Comparison of ENCODE assay signal across 33 cellular contexts in genomic region chr10:86231796-86232560, GRCh38.
"Had no signal": no experiment of that assay in that cellular context is flagged by ENCODE, and none has a peak within 500 bp of the region (broad histone marks: within the 10 kb centered on the region; RNA-seq: fewer than 3 reads in every experiment).

No MANE protein-coding gene starts in this region.

- H3K4me1 Mint-ChIP-seq: activated CD4-positive, alpha-beta memory T cell treated with anti-CD3 and anti-CD28 coated beads, Interleukin-2, amount 10 ng/mL, durations not matched to agents 7 days and 5 days; activated CD8-positive, alpha-beta memory T cell treated with anti-CD3 and anti-CD28 coated beads, Interleukin-2, amount 10 ng/mL, durations not matched to agents 7 days and 5 days; activated naive CD4-positive, alpha-beta T cell treated with anti-CD3 and anti-CD28 coated beads, Interleukin-2, amount 10 ng/mL, durations not matched to agents 7 days and 5 days; activated naive CD8-positive, alpha-beta T cell treated with anti-CD3 and anti-CD28 coated beads, Interleukin-2, amount 50 U/mL, for 24 hours; central memory CD8-positive, alpha-beta T cell had no signal

- H3K27me3 Mint-ChIP-seq: activated CD4-positive, alpha-beta memory T cell treated with anti-CD3 and anti-CD28 coated beads, Interleukin-2, amount 10 ng/mL, durations not matched to agents 7 days and 5 days; activated CD8-positive, alpha-beta memory T cell treated with anti-CD3 and anti-CD28 coated beads, Interleukin-2, amount 10 ng/mL, durations not matched to agents 7 days and 5 days; activated naive CD4-positive, alpha-beta T cell treated with anti-CD3 and anti-CD28 coated beads, Interleukin-2, amount 10 ng/mL, durations not matched to agents 7 days and 5 days; activated naive CD8-positive, alpha-beta T cell had no signal

- H3K36me3 ChIP-seq: brain microvascular endothelial cell, Peyer's patch had no signal

- H3K9me3 Mint-ChIP-seq: activated CD4-positive, alpha-beta memory T cell treated with anti-CD3 and anti-CD28 coated beads, Interleukin-2, amount 10 ng/mL, durations not matched to agents 7 days and 5 days; activated naive CD4-positive, alpha-beta T cell treated with anti-CD3 and anti-CD28 coated beads, Interleukin-2, amount 10 ng/mL, durations not matched to agents 7 days and 5 days; activated naive CD8-positive, alpha-beta T cell treated with anti-CD3 and anti-CD28 coated beads, Interleukin-2, amount 50 U/mL, for 24 hours; central memory CD8-positive, alpha-beta T cell had no signal

- DNase-seq: activated CD4-positive, alpha-beta memory T cell treated with anti-CD3 and anti-CD28 coated beads, Interleukin-2, amount 10 ng/mL, durations not matched to agents 7 days and 5 days; activated CD4-positive, alpha-beta T cell treated with anti-CD3 and anti-CD28 coated beads for 1 hour; activated CD4-positive, alpha-beta T cell treated with anti-CD3 and anti-CD28 coated beads for 48 hours; activated CD4-positive, CD25-positive, alpha-beta regulatory T cell; activated CD8-positive, alpha-beta memory T cell treated with anti-CD3 and anti-CD28 coated beads for 24 hours; activated CD8-positive, alpha-beta memory T cell treated with anti-CD3 and anti-CD28 coated beads, Interleukin-2, amount 10 ng/mL, durations not matched to agents 7 days and 5 days; activated CD8-positive, alpha-beta memory T cell treated with anti-CD3 and anti-CD28 coated beads, Interleukin-2, amount 50 U/mL, for 48 hours; activated effector memory CD4-positive, alpha-beta T cell treated with Interleukin-2 at 50 U/mL for 16 hours; activated naive CD4-positive, alpha-beta T cell treated with anti-CD3 and anti-CD28 coated beads, Interleukin-2, amount 10 ng/mL, durations not matched to agents 7 days and 5 days; activated naive CD8-positive, alpha-beta T cell treated with anti-CD3 and anti-CD28 coated beads, Interleukin-2, amount 50 U/mL, for 24 hours; activated T-cell treated with anti-CD3 and anti-CD28 coated beads, Interleukin-2, amount 50 U/mL, for 48 hours; anterior cingulate cortex; brain microvascular endothelial cell; NCI-H1092 treated with DMSO at 0.1 percent for 48 hours; NCI-H1417; NCI-H1930; NCI-H2081 treated with DMSO at 0.1 percent for 48 hours; NCI-H226; NCI-H446 treated with DMSO at 0.1 percent for 48 hours; NCI-H524 treated with DMSO at 0.1 percent for 48 hours; NCI-H748 treated with DMSO at 0.1 percent for 48 hours; NK-92 treated with Interleukin-12 subunit alpha and Interleukin-12 subunit beta, amount 100 ng/mL, for 24 hours; PC-3; Peyer's patch; RPMI8226; SIG-M5; T-helper 1 cell; T-helper 2 cell; T-helper 9 cell had no signal

- ATAC-seq: activated CD8-positive, alpha-beta memory T cell treated with anti-CD3 and anti-CD28 coated beads, Interleukin-2, amount 10 ng/mL, durations not matched to agents 7 days and 5 days; activated naive CD8-positive, alpha-beta T cell treated with anti-CD3 and anti-CD28 coated beads, Interleukin-2, amount 50 U/mL, for 24 hours; PC-3; SK-N-SH treated with all-trans-retinoic acid at 6 μM for 48 hours had no signal

- H3K4me3 Mint-ChIP-seq: activated CD4-positive, alpha-beta memory T cell treated with anti-CD3 and anti-CD28 coated beads, Interleukin-2, amount 10 ng/mL, durations not matched to agents 7 days and 5 days; activated CD8-positive, alpha-beta memory T cell treated with anti-CD3 and anti-CD28 coated beads, Interleukin-2, amount 10 ng/mL, durations not matched to agents 7 days and 5 days; activated naive CD4-positive, alpha-beta T cell treated with anti-CD3 and anti-CD28 coated beads, Interleukin-2, amount 10 ng/mL, durations not matched to agents 7 days and 5 days; activated naive CD8-positive, alpha-beta T cell; activated naive CD8-positive, alpha-beta T cell treated with anti-CD3 and anti-CD28 coated beads, Interleukin-2, amount 50 U/mL, for 24 hours; central memory CD8-positive, alpha-beta T cell had no signal

- H3K27me3 ChIP-seq: brain microvascular endothelial cell, Peyer's patch had no signal

- H3K9me3 ChIP-seq: Peyer's patch had no signal

- H3K27ac Mint-ChIP-seq: activated CD4-positive, alpha-beta memory T cell treated with anti-CD3 and anti-CD28 coated beads, Interleukin-2, amount 10 ng/mL, durations not matched to agents 7 days and 5 days; activated CD8-positive, alpha-beta memory T cell treated with anti-CD3 and anti-CD28 coated beads, Interleukin-2, amount 10 ng/mL, durations not matched to agents 7 days and 5 days; activated naive CD4-positive, alpha-beta T cell treated with anti-CD3 and anti-CD28 coated beads, Interleukin-2, amount 10 ng/mL, durations not matched to agents 7 days and 5 days; activated naive CD8-positive, alpha-beta T cell; activated naive CD8-positive, alpha-beta T cell treated with anti-CD3 and anti-CD28 coated beads, Interleukin-2, amount 50 U/mL, for 24 hours had no signal

- H3K36me3 Mint-ChIP-seq: activated CD8-positive, alpha-beta memory T cell treated with anti-CD3 and anti-CD28 coated beads, Interleukin-2, amount 10 ng/mL, durations not matched to agents 7 days and 5 days; activated naive CD4-positive, alpha-beta T cell treated with anti-CD3 and anti-CD28 coated beads, Interleukin-2, amount 10 ng/mL, durations not matched to agents 7 days and 5 days; activated naive CD8-positive, alpha-beta T cell had no signal

- H3K4me1 ChIP-seq: Peyer's patch had no signal

- H3K4me3 ChIP-seq: Peyer's patch had no signal

- H3K27ac ChIP-seq: brain microvascular endothelial cell, Peyer's patch, VCaP had no signal
